22 cellular contexts compared by ENCODE assay signal in the genomic region with DNA sequence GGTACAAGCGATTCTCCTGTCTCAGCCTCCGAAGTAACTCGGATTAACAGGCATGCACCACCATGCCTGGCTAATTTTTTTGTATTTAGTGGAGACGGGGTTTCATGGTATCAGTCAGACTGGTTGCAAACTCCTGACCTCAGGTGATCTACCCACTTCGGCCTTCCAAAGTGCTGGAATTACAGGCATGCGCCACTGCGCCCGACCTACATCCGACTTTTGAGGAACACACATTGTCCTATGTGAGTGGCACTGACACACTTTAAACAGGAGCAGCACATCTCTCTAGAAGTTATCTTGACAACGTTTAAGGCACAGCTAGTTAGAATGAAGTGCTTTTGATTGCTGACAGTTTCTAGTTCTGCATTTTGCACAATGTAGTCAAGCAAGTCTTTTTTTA. TPM values are rescaled to one million over a fixed set of nuclear protein-coding genes. Genes with fewer than 3 reads are reported as not detected.
A peak's percentile ranks its signal among the peaks of the same experiment; 100 is the strongest.
DNase-seq lines count a peak whose midpoint lies in the region; ATAC-seq and TF ChIP-seq lines count a peak whose summit lies in the region.
"Had no signal": no experiment of that assay in that cellular context is flagged by ENCODE, and none has a peak within 500 bp of the region (broad histone marks: within the 10 kb centered on the region; RNA-seq: fewer than 3 reads in every experiment).

No MANE protein-coding gene starts in this region.

- H3K27ac ChIP-seq in brain microvascular endothelial cell: no peak overlapping the region
- H3K27ac ChIP-seq: C4-2B had no signal

- intact Hi-C loops in Right ventricle myocardium superior (cut with DNase I): no loop called here
- intact Hi-C loops in cardiac septum (cut with DNase I): no loop called here
- intact Hi-C loops in activated B cell treated with CpG ODN at 0.5 μM for 24 hours (cut with micrococcal nuclease): no loop called here

- H3K36me3 ChIP-seq in brain microvascular endothelial cell (replicated peaks): peaks cover 3% of the 10 kb centered on the region

- no peaks in the 10 kb centered on the region for H3K27me3 ChIP-seq in brain microvascular endothelial cell (replicated peaks)
- H3K27me3 ChIP-seq: heart right ventricle, neutrophil had no signal

- no peak overlapping the region for H3K4me3 Mint-ChIP-seq in activated B cell treated with CpG ODN at 0.5 μM for 24 hours
- peak overlapping the region in 1 of 5 donors; percentile 4 for H3K4me3 Mint-ChIP-seq in immature natural killer cell
- H3K4me3 Mint-ChIP-seq: activated CD4-positive, alpha-beta memory T cell treated with anti-CD3 and anti-CD28 coated beads for 36 hours; T-helper 2 cell treated with Interferon-gamma antibody and Interleukin-4, amounts not matched to agents 5 μg/mL and 100 μg/mL, for 36 hours had no signal

- H3K4me1 Mint-ChIP-seq in activated B cell treated with CpG ODN at 0.5 μM for 24 hours (peaks cover 18% of the 10 kb centered on the region), immature natural killer cell (peaks cover 88 to 90% of the 10 kb centered on the region in 2 donors)

- no peak overlapping the region for H3K4me3 ChIP-seq in brain microvascular endothelial cell (ENCODE audit: low read depth, low read length)
- H3K4me3 ChIP-seq: heart right ventricle, lung had no signal

- no peaks in the 10 kb centered on the region for H3K9me3 Mint-ChIP-seq in activated B cell treated with CpG ODN at 0.5 μM for 24 hours
- no peaks in the 10 kb centered on the region for H3K9me3 Mint-ChIP-seq in immature natural killer cell
- H3K9me3 Mint-ChIP-seq: activated CD4-positive, alpha-beta memory T cell treated with anti-CD3 and anti-CD28 coated beads for 36 hours; T-helper 2 cell treated with Interferon-gamma antibody and Interleukin-4, amounts not matched to agents 5 μg/mL and 100 μg/mL, for 36 hours had no signal

- POLR2A ChIA-PET in activated B cell treated with CpG ODN at 0.5 μM for 24 hours (lab: Charles Lee): no interaction called here

- CTCF ChIA-PET in activated B cell treated with CpG ODN at 0.5 μM for 24 hours (lab: Charles Lee): no interaction called here

- peaks cover 66% of the 10 kb centered on the region for H3K36me3 Mint-ChIP-seq in activated B cell treated with CpG ODN at 0.5 μM for 24 hours (ENCODE audit: low read depth)
- peaks cover 14 to 35% (median 20%) of the 10 kb centered on the region in 3 donors for H3K36me3 Mint-ChIP-seq in immature natural killer cell

- ATAC-seq in Right ventricle myocardium superior (ENCODE audit: poor library complexity): peak; percentile 26
- no peak for ATAC-seq in activated B cell treated with CpG ODN at 0.5 μM for 24 hours (ENCODE audit: low read depth)
- ATAC-seq: SK-N-SH treated with all-trans-retinoic acid at 6 μM for 48 hours had no signal

- H3K27ac Mint-ChIP-seq in activated B cell treated with CpG ODN at 0.5 μM for 24 hours (peak overlapping the region; percentile 46), immature natural killer cell (peak overlapping the region in 5 of 6 donors; percentile 35 to 98 (median 53))
- H3K27ac Mint-ChIP-seq: activated CD4-positive, alpha-beta memory T cell treated with anti-CD3 and anti-CD28 coated beads for 36 hours; T-helper 2 cell treated with Interferon-gamma antibody and Interleukin-4, amounts not matched to agents 5 μg/mL and 100 μg/mL, for 36 hours had no signal

- no peaks in the 10 kb centered on the region for H3K27me3 Mint-ChIP-seq in activated B cell treated with CpG ODN at 0.5 μM for 24 hours
- peaks cover 0 to 5% (median 0%) of the 10 kb centered on the region in 3 donors for H3K27me3 Mint-ChIP-seq in immature natural killer cell (ENCODE audit: low read depth in 3 of 3)
- H3K27me3 Mint-ChIP-seq: activated CD4-positive, alpha-beta memory T cell treated with anti-CD3 and anti-CD28 coated beads for 36 hours had no signal

- DNase-seq in Right ventricle myocardium superior (no peak), cardiac septum (ENCODE audit: low spot score) (no peak), activated B cell treated with CpG ODN at 0.5 μM for 24 hours (no peak), immature natural killer cell (no peak), GM19238 (ENCODE audit: insufficient read length, low spot score) (no peak), NCI-H526 (lab: John Stamatoyannopoulos, UW) (no peak), GM10266 (ENCODE audit: extremely low spot score) (no peak), brain microvascular endothelial cell (no peak)
- DNase-seq: ACHN; activated CD4-positive, alpha-beta memory T cell treated with anti-CD3 and anti-CD28 coated beads for 36 hours; activated naive CD4-positive, alpha-beta T cell treated with anti-CD3 and anti-CD28 coated beads, Interleukin-2, amount 50 U/mL, for 16 hours; activated T-cell treated with anti-CD3 and anti-CD28 coated beads, Interleukin-2, amount 50 U/mL, for 1 hour; heart right ventricle; NCI-H146; NCI-H2171 treated with DMSO at 0.1 percent for 48 hours; NCI-H774; stimulated activated CD4-positive, alpha-beta T cell treated with anti-CD3 and anti-CD28 coated beads, Interleukin-4, amount 100 ng/mL, for 4 hours had no signal

- in situ Hi-C loops in brain microvascular endothelial cell (cut with HindIII; ENCODE audit: low pct_ligation_motif_present, low sequenced_read_pairs): no loop called here

- TF ChIP-seq CTCF in activated B cell treated with CpG ODN at 0.5 μM for 24 hours (IDR thresholded peaks at IDR 0.05): no peak
- TF ChIP-seq CTCF in GM10266 (IDR thresholded peaks at IDR 0.05; ENCODE audit: control insufficient read depth, insufficient read depth, low read depth, missing control alignments): no peak
- no peak for TF ChIP-seq CTCF in brain microvascular endothelial cell (IDR thresholded peaks at IDR 0.05; ENCODE audit: low read depth, low read length, missing control alignments)

RNA-seq across cellular contexts. Expression of a gene that starts 26.7 kb away (rescaled TPM):
- 23.7 TPM for total RNA-seq in Right ventricle myocardium superior
- total RNA-seq in cardiac septum: 14.1 TPM
- 57.4 and 61.9 TPM in 2 replicates for total RNA-seq in activated B cell treated with CpG ODN at 0.5 μM for 24 hours
- 10 to 100 TPM; 26.2 to 73.6 (median 27.6) TPM for polyA plus RNA-seq in immature natural killer cell
